ENCODE assay signal across 9 cellular contexts in genomic region chr1:183039985-183040447, GRCh38. TPM values are rescaled to one million over a fixed set of nuclear protein-coding genes. Genes with fewer than 3 reads are reported as not detected.
A peak's percentile ranks its signal among the peaks of the same experiment; 100 is the strongest.
DNase-seq lines count a peak whose midpoint lies in the region; ATAC-seq and TF ChIP-seq lines count a peak whose summit lies in the region.
"Had no signal": no experiment of that assay in that cellular context is flagged by ENCODE, and none has a peak within 500 bp of the region (broad histone marks: within the 10 kb centered on the region; RNA-seq: fewer than 3 reads in every experiment).

No MANE protein-coding gene starts in this region.

- TF ChIP-seq CTCF in RWPE2 (IDR thresholded peaks at IDR 0.05; ENCODE audit: poor library complexity, severe bottlenecking) (no peak), uterus (IDR thresholded peaks at IDR 0.05) (no peak)

- H3K36me3 ChIP-seq in RWPE2 (ENCODE audit: low read depth) (peaks cover 5% of the 10 kb centered on the region; the same call in 1 of the 2 replicates), uterus (no peaks in the 10 kb centered on the region)

- peak; percentile 27 for DNase-seq in NCI-H2227 (lab: John Stamatoyannopoulos, UW; ENCODE audit: unreplicated experiment)
- no peak for DNase-seq in NCI-H2227 treated with DMSO at 0.1 percent for 48 hours (lab: John Stamatoyannopoulos, UW)
- no peak for DNase-seq in RWPE2 (ENCODE audit: low spot score)
- DNase-seq in Right ventricle myocardium superior, result no peak
- no peak for DNase-seq in uterus
- DNase-seq in superior temporal gyrus (ENCODE audit: extremely low spot score), result no peak
- DNase-seq in NCI-H1048 (lab: John Stamatoyannopoulos, UW), result no peak

- H3K4me1 ChIP-seq in RWPE2 (ENCODE audit: insufficient read depth, poor library complexity, severe bottlenecking) (peaks cover 33% of the 10 kb centered on the region), uterus (peaks cover 6 to 9% of the 10 kb centered on the region in 2 donors)

- no peak for TF ChIP-seq POLR2A in uterus (IDR thresholded peaks at IDR 0.05)

- intact Hi-C loops in Right ventricle myocardium superior (cut with DNase I) (no loop called here), uterus (cut with DNase I; ENCODE audit: low total_unique reads) (no loop called here)

- H3K27ac ChIP-seq in RWPE2 (ENCODE audit: poor library complexity, severe bottlenecking) (peak overlapping the region; percentile 27), uterus (peak overlapping the region; percentile 41 to 67)
- H3K27ac ChIP-seq: C4-2B had no signal

- ATAC-seq in RWPE2 (ENCODE audit: low read depth) (peak; percentile 67), Right ventricle myocardium superior (ENCODE audit: poor library complexity) (peak; percentile 28), HG03280 (IDR thresholded peaks at IDR 0.05; ENCODE audit: unreplicated experiment) (no peak)

- no peak overlapping the region for H3K4me3 ChIP-seq in RWPE2 (ENCODE audit: severe bottlenecking)
- H3K4me3 ChIP-seq in uterus, result no peak overlapping the region

- H3K9me3 ChIP-seq in RWPE2 (ENCODE audit: severe bottlenecking) (no peaks in the 10 kb centered on the region), uterus (no peaks in the 10 kb centered on the region)

- no peaks in the 10 kb centered on the region for H3K27me3 ChIP-seq in RWPE2 (ENCODE audit: insufficient read depth, poor library complexity, severe bottlenecking)
- H3K27me3 ChIP-seq in uterus, result no peaks in the 10 kb centered on the region

RNA-seq across cellular contexts. Expression of gene LAMC1, which starts 16.8 kb away (rescaled TPM):
- total RNA-seq in Right ventricle myocardium superior (87.5 TPM), uterus (100 to 1,000 TPM; 130 to 315 (median 214) TPM)
